ENCODE assay signal across 9 cellular contexts in the genomic region with DNA sequence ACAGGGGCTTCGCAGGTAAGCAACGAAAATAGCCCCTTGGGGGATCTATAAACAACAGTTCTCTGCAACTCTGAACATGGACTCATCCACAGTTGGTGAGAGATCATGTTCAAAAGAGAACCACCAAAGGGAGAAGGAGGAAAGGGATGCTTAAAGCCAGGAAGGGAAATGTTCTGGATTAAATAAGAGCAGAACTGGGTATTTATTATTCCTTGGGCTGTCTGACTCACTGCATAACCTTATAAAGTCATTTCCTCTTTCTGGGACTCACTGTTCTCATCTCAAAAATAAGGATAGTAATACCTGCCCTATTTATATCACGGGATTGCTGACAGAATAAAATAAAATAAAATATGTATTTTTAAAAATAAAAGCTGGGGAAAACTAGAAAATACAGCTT. TPM values are rescaled to one million over a fixed set of nuclear protein-coding genes. Genes with fewer than 3 reads are reported as not detected.
DNase-seq lines count a peak whose midpoint lies in the region; ATAC-seq and TF ChIP-seq lines count a peak whose summit lies in the region.
"Had no signal": no experiment of that assay in that cellular context is flagged by ENCODE, and none has a peak within 500 bp of the region (broad histone marks: within the 10 kb centered on the region; RNA-seq: fewer than 3 reads in every experiment).

No MANE protein-coding gene starts in this region.

- no peaks in the 10 kb centered on the region for H3K9me3 ChIP-seq in HUES64 (ENCODE audit: insufficient read depth, low read depth, low read length)
- no peaks in the 10 kb centered on the region for H3K9me3 ChIP-seq in heart left ventricle
- H3K9me3 ChIP-seq in smooth muscle cell (replicated peaks; ENCODE audit: low read depth): no peaks in the 10 kb centered on the region

- TF ChIP-seq POLR2A in heart left ventricle (IDR thresholded peaks at IDR 0.05): no peak

- H3K27ac ChIP-seq in HUES64 (ENCODE audit: low read depth, low read length): peak overlapping the region; percentile 64; the same call in 1 of the 2 replicates
- peak overlapping the region in 11 of 12 donors; percentile 24 to 70 (median 40) for H3K27ac ChIP-seq in heart left ventricle
- no peak overlapping the region for H3K27ac ChIP-seq in smooth muscle cell (ENCODE audit: low read depth)
- H3K27ac ChIP-seq: parathyroid adenoma had no signal

- WGBS in HUES64: 57% methylated on average over 2 of the region's 3 CpGs
- 55 to 70% (median 61%) methylated on average over 3 of the region's 3 CpGs for WGBS in heart left ventricle, 4 donors
- 73% methylated on average over 3 of the region's 3 CpGs for WGBS in smooth muscle cell (ENCODE audit: low lambda C conversion rate)

- TF ChIP-seq CTCF in heart left ventricle (IDR thresholded peaks at IDR 0.05) (no peak), smooth muscle cell (IDR thresholded peaks at IDR 0.05; ENCODE audit: borderline replicate concordance, insufficient read depth, poor library complexity, severe bottlenecking) (no peak)

- no peaks in the 10 kb centered on the region for H4K20me1 ChIP-seq in smooth muscle cell (ENCODE audit: low read depth)

- no peak overlapping the region for H3K9ac ChIP-seq in HUES64 (ENCODE audit: low read depth, low read length)
- no peak overlapping the region for H3K9ac ChIP-seq in smooth muscle cell (ENCODE audit: low read depth)
- H3K9ac ChIP-seq: parathyroid adenoma had no signal

- no peak overlapping the region for H3K27ac Mint-ChIP-seq in activated naive CD4-positive, alpha-beta T cell treated with anti-CD3 and anti-CD28 coated beads, Interleukin-2, amount 50 U/mL, for 72 hours

- H3K27me3 ChIP-seq in HUES64 (ENCODE audit: insufficient read depth, low read length) (no peaks in the 10 kb centered on the region), heart left ventricle (no peaks in the 10 kb centered on the region), smooth muscle cell (ENCODE audit: low read depth) (peaks cover 2% of the 10 kb centered on the region)

- no peaks in the 10 kb centered on the region for H3K9me3 Mint-ChIP-seq in activated naive CD4-positive, alpha-beta T cell treated with anti-CD3 and anti-CD28 coated beads, Interleukin-2, amount 50 U/mL, for 72 hours

- H3K36me3 ChIP-seq in HUES64 (ENCODE audit: insufficient read depth, low read length): no peaks in the 10 kb centered on the region
- H3K36me3 ChIP-seq in heart left ventricle: no peaks in the 10 kb centered on the region
- no peaks in the 10 kb centered on the region for H3K36me3 ChIP-seq in smooth muscle cell (ENCODE audit: low read depth)

- peak; percentile 52 for DNase-seq in amniotic epithelial cell (ENCODE audit: low read depth)
- DNase-seq in heart left ventricle: no peak
- no peak for DNase-seq in smooth muscle cell (lab: John Stamatoyannopoulos, UW; ENCODE audit: unreplicated experiment)
- DNase-seq in effector CD8-positive, alpha-beta T cell (lab: John Stamatoyannopoulos, UW): no peak
- no peak for DNase-seq in activated naive CD4-positive, alpha-beta T cell treated with anti-CD3 and anti-CD28 coated beads, Interleukin-2, amount 50 U/mL, for 72 hours (ENCODE audit: low spot score in 2 of 2)

- H3K4me3 ChIP-seq in HUES64 (ENCODE audit: low read length) (no peak overlapping the region), heart left ventricle (peak overlapping the region in 2 of 12 donors; percentile 3 to 7), smooth muscle cell (no peak overlapping the region)

- H3K79me2 ChIP-seq in smooth muscle cell (ENCODE audit: low read depth): no peaks in the 10 kb centered on the region
- H3K79me2 ChIP-seq: parathyroid adenoma had no signal

- H3K4me2 ChIP-seq in smooth muscle cell: no peak overlapping the region

- no peaks in the 10 kb centered on the region for H3K36me3 Mint-ChIP-seq in activated naive CD4-positive, alpha-beta T cell treated with anti-CD3 and anti-CD28 coated beads, Interleukin-2, amount 50 U/mL, for 72 hours

- H3K4me1 ChIP-seq in HUES64 (ENCODE audit: insufficient read depth, low read length) (peaks cover 27% of the 10 kb centered on the region), heart left ventricle (peaks cover 0 to 34% (median 22%) of the 10 kb centered on the region in 12 donors), smooth muscle cell (ENCODE audit: low read depth) (no peaks in the 10 kb centered on the region)

- intact Hi-C loops in heart left ventricle (cut with DNase I): loop anchor here in 5 of 10 donors (5.0 to 10.0 kb wide), 3 partner anchors 194 to 207 kb away; no protein-coding TSS in a partner anchor

- H3F3A ChIP-seq in smooth muscle cell (ENCODE audit: low read depth): no peaks in the 10 kb centered on the region

- H2AFZ ChIP-seq in smooth muscle cell (ENCODE audit: low read depth): peak overlapping the region; percentile 16
- H2AFZ ChIP-seq: parathyroid adenoma had no signal

- ATAC-seq in heart left ventricle (peak; percentile 31 to 68 (median 58)), GM18868 (IDR thresholded peaks at IDR 0.05; ENCODE audit: unreplicated experiment) (no peak), HG02981 (IDR thresholded peaks at IDR 0.05; ENCODE audit: unreplicated experiment) (no peak)
- ATAC-seq in activated naive CD4-positive, alpha-beta T cell treated with anti-CD3 and anti-CD28 coated beads, Interleukin-2, amount 50 U/mL, for 72 hours: no peak

RNA-seq across cellular contexts. Expression of a gene that starts 11.2 kb away (rescaled TPM):
- polyA plus RNA-seq in HUES64 (2013, experiment 1 of 2): 8.3 TPM
- polyA plus RNA-seq in HUES64 (2013, experiment 2 of 2): 6.8 TPM
- total RNA-seq in heart left ventricle (10 to 100 TPM; 19.9 to 50.3 (median 38.0) TPM), smooth muscle cell (6.7 and 30.8 TPM in 2 replicates)
- polyA plus RNA-seq in heart left ventricle (100 to 1,000 TPM in 1 of 2 donors, 1 to 10 TPM in 1; 9.9 to 113 TPM), smooth muscle cell (16.8 and 17.8 TPM in 2 replicates)
- 10 to 100 TPM in 1 of 2 donors, 1 to 10 TPM in 1; 4.8 to 10.5 TPM for total RNA-seq in activated naive CD4-positive, alpha-beta T cell treated with anti-CD3 and anti-CD28 coated beads, Interleukin-2, amount 50 U/mL, for 72 hours

RNA-seq across cellular contexts. Expression of a gene that starts 31.7 kb away (rescaled TPM):
- not detected for polyA plus RNA-seq in HUES64 (2013, experiment 1 of 2)
- not detected for polyA plus RNA-seq in HUES64 (2013, experiment 2 of 2)
- total RNA-seq in heart left ventricle: 10 to 100 TPM in 4 of 9 donors, 1 to 10 TPM in 5; 1.4 to 14.7 (median 8.4) TPM
- polyA plus RNA-seq in heart left ventricle: 1 to 10 TPM; 5.0 to 5.3 TPM
- total RNA-seq in smooth muscle cell: 0.09 TPM in 1 of 2 replicates, not detected in the other
- 0.84 and 2.1 TPM in 2 replicates for polyA plus RNA-seq in smooth muscle cell
- 10 to 100 TPM in 1 of 2 donors, 1 to 10 TPM in 1; 9.7 to 11.7 TPM for total RNA-seq in activated naive CD4-positive, alpha-beta T cell treated with anti-CD3 and anti-CD28 coated beads, Interleukin-2, amount 50 U/mL, for 72 hours

Comparison
In these comparisons a context has a peak if more than half of its experiments do, and no peak if none do; other contexts are left out.
1. ATAC-seq: peak in heart left ventricle (4 of 4); none in GM18868 (single experiment), activated naive CD4-positive, alpha-beta T cell treated with anti-CD3 and anti-CD28 coated beads, Interleukin-2, amount 50 U/mL, for 72 hours (0 of 2) and HG02981 (single experiment).